Comparison of ENCODE assay signal across 1 cellular context in the genomic region with DNA sequence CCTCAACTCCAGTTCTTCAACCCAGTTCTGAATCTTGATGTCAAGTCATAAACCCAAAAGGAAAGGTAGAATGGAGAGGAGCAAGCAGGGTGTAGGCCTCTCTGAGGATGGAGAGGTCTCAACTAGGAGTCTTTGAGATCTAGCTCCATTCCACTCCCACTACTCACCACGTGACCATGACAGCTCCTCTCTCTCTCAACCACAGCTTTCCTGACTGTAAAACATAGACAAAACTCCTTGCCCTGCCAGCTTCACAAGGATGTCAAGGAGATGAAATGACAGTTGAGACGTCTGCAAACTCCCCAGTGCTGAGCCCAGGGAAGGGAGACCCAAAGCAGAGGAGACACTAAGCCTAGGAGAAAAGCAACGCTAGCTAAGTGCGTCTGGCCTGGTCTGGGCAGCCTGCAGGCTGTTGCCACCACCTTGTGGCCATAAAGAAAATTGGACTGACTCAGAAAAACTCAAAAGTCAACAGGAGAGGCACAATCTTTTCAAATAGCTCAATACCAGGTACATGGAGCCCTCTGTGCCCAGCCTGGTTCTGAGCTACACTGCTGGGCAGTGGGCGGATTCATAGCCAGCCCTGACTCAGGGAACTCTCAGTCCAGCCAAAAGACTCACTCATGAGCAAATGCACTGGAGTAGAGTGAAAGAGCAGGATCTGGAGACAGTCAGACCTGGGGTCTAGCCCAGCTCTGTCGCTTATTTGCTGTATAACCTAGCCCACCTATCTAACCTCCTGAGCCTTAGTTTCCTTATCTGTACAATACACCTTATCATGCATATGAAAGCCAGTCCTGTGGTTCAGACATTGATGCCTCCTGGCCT.
TF ChIP-seq lines count a peak whose summit lies in the region.

No MANE protein-coding gene starts in this region.

TF ChIP-seq in HepG2, 621 proteins besides CTCF, POLR2A, EP300 and RAD21 (continued from another document and continues in another):
- TF ChIP-seq, protein P1, sequence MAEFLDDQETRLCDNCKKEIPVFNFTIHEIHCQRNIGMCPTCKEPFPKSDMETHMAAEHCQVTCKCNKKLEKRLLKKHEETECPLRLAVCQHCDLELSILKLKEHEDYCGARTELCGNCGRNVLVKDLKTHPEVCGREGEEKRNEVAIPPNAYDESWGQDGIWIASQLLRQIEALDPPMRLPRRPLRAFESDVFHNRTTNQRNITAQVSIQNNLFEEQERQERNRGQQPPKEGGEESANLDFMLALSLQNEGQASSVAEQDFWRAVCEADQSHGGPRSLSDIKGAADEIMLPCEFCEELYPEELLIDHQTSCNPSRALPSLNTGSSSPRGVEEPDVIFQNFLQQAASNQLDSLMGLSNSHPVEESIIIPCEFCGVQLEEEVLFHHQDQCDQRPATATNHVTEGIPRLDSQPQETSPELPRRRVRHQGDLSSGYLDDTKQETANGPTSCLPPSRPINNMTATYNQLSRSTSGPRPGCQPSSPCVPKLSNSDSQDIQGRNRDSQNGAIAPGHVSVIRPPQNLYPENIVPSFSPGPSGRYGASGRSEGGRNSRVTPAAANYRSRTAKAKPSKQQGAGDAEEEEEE (CRISPR knock-in tag; IDR thresholded peaks at IDR 0.05; ENCODE audit: borderline replicate concordance) = no peak
- TF ChIP-seq, protein P2, sequence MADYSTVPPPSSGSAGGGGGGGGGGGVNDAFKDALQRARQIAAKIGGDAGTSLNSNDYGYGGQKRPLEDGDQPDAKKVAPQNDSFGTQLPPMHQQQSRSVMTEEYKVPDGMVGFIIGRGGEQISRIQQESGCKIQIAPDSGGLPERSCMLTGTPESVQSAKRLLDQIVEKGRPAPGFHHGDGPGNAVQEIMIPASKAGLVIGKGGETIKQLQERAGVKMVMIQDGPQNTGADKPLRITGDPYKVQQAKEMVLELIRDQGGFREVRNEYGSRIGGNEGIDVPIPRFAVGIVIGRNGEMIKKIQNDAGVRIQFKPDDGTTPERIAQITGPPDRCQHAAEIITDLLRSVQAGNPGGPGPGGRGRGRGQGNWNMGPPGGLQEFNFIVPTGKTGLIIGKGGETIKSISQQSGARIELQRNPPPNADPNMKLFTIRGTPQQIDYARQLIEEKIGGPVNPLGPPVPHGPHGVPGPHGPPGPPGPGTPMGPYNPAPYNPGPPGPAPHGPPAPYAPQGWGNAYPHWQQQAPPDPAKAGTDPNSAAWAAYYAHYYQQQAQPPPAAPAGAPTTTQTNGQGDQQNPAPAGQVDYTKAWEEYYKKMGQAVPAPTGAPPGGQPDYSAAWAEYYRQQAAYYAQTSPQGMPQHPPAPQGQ (CRISPR knock-in tag; IDR thresholded peaks at IDR 0.05; ENCODE audit: borderline replicate concordance) = no peak
- TF ChIP-seq SIX4 (CRISPR knock-in tag; IDR thresholded peaks at IDR 0.05) (no peak), IKZF4 (CRISPR knock-in tag; IDR thresholded peaks at IDR 0.05; ENCODE audit: borderline replicate concordance, low read depth, not compliant biosample characterization) (no peak), RORA (CRISPR knock-in tag; IDR thresholded peaks at IDR 0.05) (no peak), PPARG (CRISPR knock-in tag; conservative IDR thresholded peaks at IDR 0.05) (0 out of 2 replicates have a peak, but pooled peaks have one; percentile 37), TEAD3 (CRISPR knock-in tag; optimal IDR thresholded peaks at IDR 0.05; ENCODE audit: borderline replicate concordance) (peak; percentile 32), FLYWCH1 (CRISPR knock-in tag; IDR thresholded peaks at IDR 0.05) (no peak), ZNF136 (CRISPR knock-in tag; IDR thresholded peaks at IDR 0.05; ENCODE audit: low read depth) (0 out of 2 replicates have a peak, but pooled peaks have one; percentile 10), ZNF251 (CRISPR knock-in tag; IDR thresholded peaks at IDR 0.05) (no peak), RELA (CRISPR knock-in tag; IDR thresholded peaks at IDR 0.05) (no peak), KAT2B (IDR thresholded peaks at IDR 0.05; ENCODE audit: borderline replicate concordance, low read depth, low read length) (no peak), CENPX (CRISPR knock-in tag; IDR thresholded peaks at IDR 0.05) (no peak), GPN1 (CRISPR knock-in tag; IDR thresholded peaks at IDR 0.05; ENCODE audit: borderline replicate concordance) (no peak), CBFB (CRISPR knock-in tag; IDR thresholded peaks at IDR 0.05) (no peak; the same call in 1 of the 2 replicates), TSC22D2 (CRISPR knock-in tag; IDR thresholded peaks at IDR 0.05; ENCODE audit: borderline replicate concordance) (0 out of 2 replicates have a peak, but pooled peaks have one; percentile 20), ZNF256 (CRISPR knock-in tag; conservative IDR thresholded peaks at IDR 0.05) (no peak), ZNF264 (CRISPR knock-in tag; IDR thresholded peaks at IDR 0.05) (no peak), ZFP36 (IDR thresholded peaks at IDR 0.05; ENCODE audit: borderline replicate concordance, low read depth, low read length, partially characterized antibody) (peak; percentile 64), ZNF570 (CRISPR knock-in tag; IDR thresholded peaks at IDR 0.05; ENCODE audit: borderline replicate concordance) (no peak)
- TF ChIP-seq, protein P3, sequence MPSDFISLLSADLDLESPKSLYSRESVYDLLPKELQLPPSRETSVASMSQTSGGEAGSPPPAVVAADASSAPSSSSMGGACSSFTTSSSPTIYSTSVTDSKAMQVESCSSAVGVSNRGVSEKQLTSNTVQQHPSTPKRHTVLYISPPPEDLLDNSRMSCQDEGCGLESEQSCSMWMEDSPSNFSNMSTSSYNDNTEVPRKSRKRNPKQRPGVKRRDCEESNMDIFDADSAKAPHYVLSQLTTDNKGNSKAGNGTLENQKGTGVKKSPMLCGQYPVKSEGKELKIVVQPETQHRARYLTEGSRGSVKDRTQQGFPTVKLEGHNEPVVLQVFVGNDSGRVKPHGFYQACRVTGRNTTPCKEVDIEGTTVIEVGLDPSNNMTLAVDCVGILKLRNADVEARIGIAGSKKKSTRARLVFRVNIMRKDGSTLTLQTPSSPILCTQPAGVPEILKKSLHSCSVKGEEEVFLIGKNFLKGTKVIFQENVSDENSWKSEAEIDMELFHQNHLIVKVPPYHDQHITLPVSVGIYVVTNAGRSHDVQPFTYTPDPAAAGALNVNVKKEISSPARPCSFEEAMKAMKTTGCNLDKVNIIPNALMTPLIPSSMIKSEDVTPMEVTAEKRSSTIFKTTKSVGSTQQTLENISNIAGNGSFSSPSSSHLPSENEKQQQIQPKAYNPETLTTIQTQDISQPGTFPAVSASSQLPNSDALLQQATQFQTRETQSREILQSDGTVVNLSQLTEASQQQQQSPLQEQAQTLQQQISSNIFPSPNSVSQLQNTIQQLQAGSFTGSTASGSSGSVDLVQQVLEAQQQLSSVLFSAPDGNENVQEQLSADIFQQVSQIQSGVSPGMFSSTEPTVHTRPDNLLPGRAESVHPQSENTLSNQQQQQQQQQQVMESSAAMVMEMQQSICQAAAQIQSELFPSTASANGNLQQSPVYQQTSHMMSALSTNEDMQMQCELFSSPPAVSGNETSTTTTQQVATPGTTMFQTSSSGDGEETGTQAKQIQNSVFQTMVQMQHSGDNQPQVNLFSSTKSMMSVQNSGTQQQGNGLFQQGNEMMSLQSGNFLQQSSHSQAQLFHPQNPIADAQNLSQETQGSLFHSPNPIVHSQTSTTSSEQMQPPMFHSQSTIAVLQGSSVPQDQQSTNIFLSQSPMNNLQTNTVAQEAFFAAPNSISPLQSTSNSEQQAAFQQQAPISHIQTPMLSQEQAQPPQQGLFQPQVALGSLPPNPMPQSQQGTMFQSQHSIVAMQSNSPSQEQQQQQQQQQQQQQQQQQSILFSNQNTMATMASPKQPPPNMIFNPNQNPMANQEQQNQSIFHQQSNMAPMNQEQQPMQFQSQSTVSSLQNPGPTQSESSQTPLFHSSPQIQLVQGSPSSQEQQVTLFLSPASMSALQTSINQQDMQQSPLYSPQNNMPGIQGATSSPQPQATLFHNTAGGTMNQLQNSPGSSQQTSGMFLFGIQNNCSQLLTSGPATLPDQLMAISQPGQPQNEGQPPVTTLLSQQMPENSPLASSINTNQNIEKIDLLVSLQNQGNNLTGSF (CRISPR knock-in tag; IDR thresholded peaks at IDR 0.05) = no peak
- TF ChIP-seq, protein P4, sequence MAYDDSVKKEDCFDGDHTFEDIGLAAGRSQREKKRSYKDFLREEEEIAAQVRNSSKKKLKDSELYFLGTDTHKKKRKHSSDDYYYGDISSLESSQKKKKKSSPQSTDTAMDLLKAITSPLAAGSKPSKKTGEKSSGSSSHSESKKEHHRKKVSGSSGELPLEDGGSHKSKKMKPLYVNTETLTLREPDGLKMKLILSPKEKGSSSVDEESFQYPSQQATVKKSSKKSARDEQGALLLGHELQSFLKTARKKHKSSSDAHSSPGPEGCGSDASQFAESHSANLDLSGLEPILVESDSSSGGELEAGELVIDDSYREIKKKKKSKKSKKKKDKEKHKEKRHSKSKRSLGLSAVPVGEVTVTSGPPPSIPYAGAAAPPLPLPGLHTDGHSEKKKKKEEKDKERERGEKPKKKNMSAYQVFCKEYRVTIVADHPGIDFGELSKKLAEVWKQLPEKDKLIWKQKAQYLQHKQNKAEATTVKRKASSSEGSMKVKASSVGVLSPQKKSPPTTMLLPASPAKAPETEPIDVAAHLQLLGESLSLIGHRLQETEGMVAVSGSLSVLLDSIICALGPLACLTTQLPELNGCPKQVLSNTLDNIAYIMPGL (CRISPR knock-in tag; IDR thresholded peaks at IDR 0.05; ENCODE audit: borderline replicate concordance in 1 of 2, low read depth in 1 of 2) = peak; percentile 54 to 68; a peak in 2 of 4 replicates
- TF ChIP-seq, protein P5, sequence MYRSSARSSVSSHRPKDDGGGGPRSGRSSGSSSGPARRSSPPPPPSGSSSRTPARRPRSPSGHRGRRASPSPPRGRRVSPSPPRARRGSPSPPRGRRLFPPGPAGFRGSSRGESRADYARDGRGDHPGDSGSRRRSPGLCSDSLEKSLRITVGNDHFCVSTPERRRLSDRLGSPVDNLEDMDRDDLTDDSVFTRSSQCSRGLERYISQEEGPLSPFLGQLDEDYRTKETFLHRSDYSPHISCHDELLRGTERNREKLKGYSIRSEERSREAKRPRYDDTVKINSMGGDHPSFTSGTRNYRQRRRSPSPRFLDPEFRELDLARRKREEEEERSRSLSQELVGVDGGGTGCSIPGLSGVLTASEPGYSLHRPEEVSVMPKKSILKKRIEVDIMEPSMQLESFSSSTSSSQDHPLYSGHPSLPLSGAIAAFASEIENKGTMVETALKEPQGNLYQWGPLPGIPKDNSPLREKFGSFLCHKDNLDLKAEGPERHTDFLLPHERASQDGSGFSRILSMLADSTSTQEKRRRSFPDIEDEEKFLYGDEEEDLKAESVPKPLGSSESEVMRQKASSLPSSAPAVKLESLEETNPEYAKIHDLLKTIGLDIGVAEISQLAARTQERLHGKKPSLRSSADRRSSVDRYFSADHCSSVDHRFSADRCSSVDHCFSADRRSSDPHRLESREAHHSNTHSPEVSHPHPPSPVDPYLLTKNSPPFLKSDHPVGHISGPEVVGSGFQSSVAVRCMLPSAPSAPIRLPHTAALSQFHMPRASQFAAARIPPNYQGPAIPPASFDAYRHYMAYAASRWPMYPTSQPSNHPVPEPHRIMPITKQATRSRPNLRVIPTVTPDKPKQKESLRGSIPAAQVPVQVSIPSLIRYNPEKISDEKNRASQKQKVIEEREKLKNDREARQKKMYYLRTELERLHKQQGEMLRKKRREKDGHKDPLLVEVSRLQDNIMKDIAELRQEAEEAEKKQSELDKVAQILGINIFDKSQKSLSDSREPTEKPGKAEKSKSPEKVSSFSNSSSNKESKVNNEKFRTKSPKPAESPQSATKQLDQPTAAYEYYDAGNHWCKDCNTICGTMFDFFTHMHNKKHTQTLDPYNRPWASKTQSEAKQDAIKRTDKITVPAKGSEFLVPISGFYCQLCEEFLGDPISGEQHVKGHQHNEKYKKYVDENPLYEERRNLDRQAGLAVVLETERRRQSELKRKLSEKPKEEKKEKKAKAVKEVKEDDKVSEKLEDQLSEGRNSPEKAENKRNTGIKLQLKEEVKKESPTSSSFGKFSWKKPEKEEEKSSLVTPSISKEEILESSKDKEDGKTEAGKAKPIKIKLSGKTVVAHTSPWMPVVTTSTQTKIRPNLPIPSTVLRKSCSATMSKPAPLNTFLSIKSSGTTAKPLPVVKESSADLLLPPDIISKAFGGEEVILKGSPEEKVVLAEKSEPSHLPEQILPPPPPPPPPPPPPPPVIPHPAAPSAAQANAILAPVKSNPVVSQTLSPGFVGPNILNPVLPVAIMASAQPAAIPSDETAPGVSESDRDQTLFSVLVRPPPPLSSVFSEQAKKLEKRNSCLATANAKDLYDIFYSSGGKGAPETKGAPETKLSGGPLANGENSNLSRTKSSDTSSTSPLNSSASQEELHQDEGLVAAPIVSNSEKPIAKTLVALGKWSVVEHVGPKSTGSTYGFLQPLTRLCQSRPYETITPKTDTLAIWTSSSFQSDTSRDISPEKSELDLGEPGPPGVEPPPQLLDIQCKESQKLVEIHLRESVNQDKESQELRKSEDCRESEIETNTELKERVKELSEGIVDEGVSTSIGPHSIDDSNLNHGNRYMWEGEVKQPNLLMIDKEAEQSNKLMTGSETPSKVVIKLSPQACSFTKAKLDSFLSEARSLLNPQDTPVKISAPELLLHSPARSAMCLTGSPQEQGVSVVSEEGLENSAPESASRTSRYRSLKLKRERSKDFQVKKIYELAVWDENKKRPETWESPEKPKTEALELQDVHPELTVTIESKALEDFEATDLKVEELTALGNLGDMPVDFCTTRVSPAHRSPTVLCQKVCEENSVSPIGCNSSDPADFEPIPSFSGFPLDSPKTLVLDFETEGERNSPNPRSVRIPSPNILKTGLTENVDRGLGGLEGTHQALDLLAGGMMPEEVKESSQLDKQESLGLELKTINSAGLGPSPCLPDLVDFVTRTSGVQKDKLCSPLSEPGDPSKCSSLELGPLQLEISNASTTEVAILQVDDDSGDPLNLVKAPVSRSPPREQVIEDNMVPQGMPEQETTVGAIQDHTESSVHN (CRISPR knock-in tag; IDR thresholded peaks at IDR 0.05) = no peak
- TF ChIP-seq, protein P6, sequence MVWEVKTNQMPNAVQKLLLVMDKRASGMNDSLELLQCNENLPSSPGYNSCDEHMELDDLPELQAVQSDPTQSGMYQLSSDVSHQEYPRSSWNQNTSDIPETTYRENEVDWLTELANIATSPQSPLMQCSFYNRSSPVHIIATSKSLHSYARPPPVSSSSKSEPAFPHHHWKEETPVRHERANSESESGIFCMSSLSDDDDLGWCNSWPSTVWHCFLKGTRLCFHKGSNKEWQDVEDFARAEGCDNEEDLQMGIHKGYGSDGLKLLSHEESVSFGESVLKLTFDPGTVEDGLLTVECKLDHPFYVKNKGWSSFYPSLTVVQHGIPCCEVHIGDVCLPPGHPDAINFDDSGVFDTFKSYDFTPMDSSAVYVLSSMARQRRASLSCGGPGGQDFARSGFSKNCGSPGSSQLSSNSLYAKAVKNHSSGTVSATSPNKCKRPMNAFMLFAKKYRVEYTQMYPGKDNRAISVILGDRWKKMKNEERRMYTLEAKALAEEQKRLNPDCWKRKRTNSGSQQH (CRISPR knock-in tag; IDR thresholded peaks at IDR 0.05; ENCODE audit: low read depth) = no peak
